1 cellular context compared by ENCODE assay signal in genomic region chr6:142944126-142945066, GRCh38.
A peak's percentile ranks its signal among the peaks of the same experiment; 100 is the strongest.
TF ChIP-seq lines count a peak whose summit lies in the region.

No MANE protein-coding gene starts in this region.

TF ChIP-seq in HepG2, 621 proteins besides CTCF, POLR2A, EP300 and RAD21 (continued from another document and continues in another):
- TF ChIP-seq, protein P1, sequence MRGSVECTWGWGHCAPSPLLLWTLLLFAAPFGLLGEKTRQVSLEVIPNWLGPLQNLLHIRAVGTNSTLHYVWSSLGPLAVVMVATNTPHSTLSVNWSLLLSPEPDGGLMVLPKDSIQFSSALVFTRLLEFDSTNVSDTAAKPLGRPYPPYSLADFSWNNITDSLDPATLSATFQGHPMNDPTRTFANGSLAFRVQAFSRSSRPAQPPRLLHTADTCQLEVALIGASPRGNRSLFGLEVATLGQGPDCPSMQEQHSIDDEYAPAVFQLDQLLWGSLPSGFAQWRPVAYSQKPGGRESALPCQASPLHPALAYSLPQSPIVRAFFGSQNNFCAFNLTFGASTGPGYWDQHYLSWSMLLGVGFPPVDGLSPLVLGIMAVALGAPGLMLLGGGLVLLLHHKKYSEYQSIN (CRISPR knock-in tag; IDR thresholded peaks at IDR 0.05; ENCODE audit: borderline replicate concordance): no peak
- TF ChIP-seq PCBP1 (IDR thresholded peaks at IDR 0.05; ENCODE audit: borderline replicate concordance, low read depth, low read length): peak; percentile 86
- 0 out of 2 replicates have a peak, but pooled peaks have one; percentile 9 for TF ChIP-seq ELF3 (CRISPR knock-in tag; IDR thresholded peaks at IDR 0.05)
- TF ChIP-seq SMYD3 (CRISPR knock-in tag; IDR thresholded peaks at IDR 0.05): peak; percentile 24; the same call in 1 of the 2 replicates
- peak; percentile 78; the same call in 1 of the 2 replicates for TF ChIP-seq EEA1 (CRISPR knock-in tag; IDR thresholded peaks at IDR 0.05; ENCODE audit: borderline replicate concordance)
- TF ChIP-seq ZNF446 (CRISPR knock-in tag; IDR thresholded peaks at IDR 0.05): no peak
- peak; percentile 70 for TF ChIP-seq THAP9 (CRISPR knock-in tag; IDR thresholded peaks at IDR 0.05; ENCODE audit: borderline replicate concordance)
- TF ChIP-seq POLR2G (IDR thresholded peaks at IDR 0.05; ENCODE audit: low read depth, low read length): peak; percentile 78
- TF ChIP-seq ZNF530 (CRISPR knock-in tag; IDR thresholded peaks at IDR 0.05; ENCODE audit: low read depth): no peak
- 0 out of 2 replicates have a peak, but pooled peaks have one; percentile 26 for TF ChIP-seq GTF2F1 (IDR thresholded peaks at IDR 0.05; ENCODE audit: low read length)
- no peak for TF ChIP-seq DDIT3 (CRISPR knock-in tag; IDR thresholded peaks at IDR 0.05)
- peak; percentile 72; the same call in 1 of the 2 replicates for TF ChIP-seq MAZ (IDR thresholded peaks at IDR 0.05; ENCODE audit: borderline replicate concordance, low read depth, low read length)
- TF ChIP-seq MAZ (CRISPR knock-in tag; IDR thresholded peaks at IDR 0.05; ENCODE audit: low read depth): no peak; the same call in none of the 2 replicates
- TF ChIP-seq NCOR1 (IDR thresholded peaks at IDR 0.05; ENCODE audit: borderline replicate concordance, low read length): no peak; the same call in 1 of the 2 replicates
- peak; percentile 91 for TF ChIP-seq RXRA (CRISPR knock-in tag; IDR thresholded peaks at IDR 0.05)
- TF ChIP-seq POLR2AphosphoS5 (IDR thresholded peaks at IDR 0.05; ENCODE audit: low read depth, low read length): peak; percentile 66
- TF ChIP-seq, protein P2, sequence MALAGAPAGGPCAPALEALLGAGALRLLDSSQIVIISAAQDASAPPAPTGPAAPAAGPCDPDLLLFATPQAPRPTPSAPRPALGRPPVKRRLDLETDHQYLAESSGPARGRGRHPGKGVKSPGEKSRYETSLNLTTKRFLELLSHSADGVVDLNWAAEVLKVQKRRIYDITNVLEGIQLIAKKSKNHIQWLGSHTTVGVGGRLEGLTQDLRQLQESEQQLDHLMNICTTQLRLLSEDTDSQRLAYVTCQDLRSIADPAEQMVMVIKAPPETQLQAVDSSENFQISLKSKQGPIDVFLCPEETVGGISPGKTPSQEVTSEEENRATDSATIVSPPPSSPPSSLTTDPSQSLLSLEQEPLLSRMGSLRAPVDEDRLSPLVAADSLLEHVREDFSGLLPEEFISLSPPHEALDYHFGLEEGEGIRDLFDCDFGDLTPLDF (CRISPR knock-in tag; IDR thresholded peaks at IDR 0.05): no peak
- TF ChIP-seq, protein P3, sequence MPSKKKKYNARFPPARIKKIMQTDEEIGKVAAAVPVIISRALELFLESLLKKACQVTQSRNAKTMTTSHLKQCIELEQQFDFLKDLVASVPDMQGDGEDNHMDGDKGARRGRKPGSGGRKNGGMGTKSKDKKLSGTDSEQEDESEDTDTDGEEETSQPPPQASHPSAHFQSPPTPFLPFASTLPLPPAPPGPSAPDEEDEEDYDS (CRISPR knock-in tag; IDR thresholded peaks at IDR 0.05): peak; percentile 95
- TF ChIP-seq RFX5 (IDR thresholded peaks at IDR 0.05; ENCODE audit: low read depth, low read length): peak; percentile 14; the same call in 1 of the 2 replicates
- 0 out of 2 replicates have a peak, but pooled peaks have one; percentile 1 for TF ChIP-seq MAFF (IDR thresholded peaks at IDR 0.05; ENCODE audit: low read depth, low read length)
- peak; percentile 66; the same call in 1 of the 2 replicates for TF ChIP-seq ZNF792 (CRISPR knock-in tag; IDR thresholded peaks at IDR 0.05)
- no peak for TF ChIP-seq ISX (CRISPR knock-in tag; conservative IDR thresholded peaks at IDR 0.05)
- TF ChIP-seq CHD2 (IDR thresholded peaks at IDR 0.05; ENCODE audit: low read depth, low read length): peak; percentile 63; the same call in 1 of the 2 replicates
- 0 out of 2 replicates have a peak, but pooled peaks have one; percentile 36 for TF ChIP-seq ZNF512 (CRISPR knock-in tag; IDR thresholded peaks at IDR 0.05)
- TF ChIP-seq GTF3A (CRISPR knock-in tag; conservative IDR thresholded peaks at IDR 0.05): no peak
- TF ChIP-seq TBX2 (CRISPR knock-in tag; IDR thresholded peaks at IDR 0.05; ENCODE audit: borderline replicate concordance): peak; percentile 73
- TF ChIP-seq ZBTB7B (CRISPR knock-in tag; IDR thresholded peaks at IDR 0.05): 0 out of 2 replicates have a peak, but pooled peaks have one; percentile 14
- no peak for TF ChIP-seq ZNF512B (CRISPR knock-in tag; IDR thresholded peaks at IDR 0.05; ENCODE audit: borderline replicate concordance)
- TF ChIP-seq, protein P4, sequence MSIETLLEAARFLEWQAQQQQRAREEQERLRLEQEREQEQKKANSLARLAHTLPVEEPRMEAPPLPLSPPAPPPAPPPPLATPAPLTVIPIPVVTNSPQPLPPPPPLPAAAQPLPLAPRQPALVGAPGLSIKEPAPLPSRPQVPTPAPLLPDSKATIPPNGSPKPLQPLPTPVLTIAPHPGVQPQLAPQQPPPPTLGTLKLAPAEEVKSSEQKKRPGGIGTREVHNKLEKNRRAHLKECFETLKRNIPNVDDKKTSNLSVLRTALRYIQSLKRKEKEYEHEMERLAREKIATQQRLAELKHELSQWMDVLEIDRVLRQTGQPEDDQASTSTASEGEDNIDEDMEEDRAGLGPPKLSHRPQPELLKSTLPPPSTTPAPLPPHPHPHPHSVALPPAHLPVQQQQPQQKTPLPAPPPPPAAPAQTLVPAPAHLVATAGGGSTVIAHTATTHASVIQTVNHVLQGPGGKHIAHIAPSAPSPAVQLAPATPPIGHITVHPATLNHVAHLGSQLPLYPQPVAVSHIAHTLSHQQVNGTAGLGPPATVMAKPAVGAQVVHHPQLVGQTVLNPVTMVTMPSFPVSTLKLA (IDR thresholded peaks at IDR 0.05): 0 out of 2 replicates have a peak, but pooled peaks have one; percentile 13
- no peak; the same call in 1 of the 2 replicates for TF ChIP-seq ZNF691 (CRISPR knock-in tag; IDR thresholded peaks at IDR 0.05; ENCODE audit: borderline replicate concordance, low read depth)
- TF ChIP-seq KLF11 (CRISPR knock-in tag; IDR thresholded peaks at IDR 0.05): peak; percentile 26; the same call in 1 of the 2 replicates
- no peak for TF ChIP-seq SP4 (CRISPR knock-in tag; IDR thresholded peaks at IDR 0.05)
- TF ChIP-seq ZNF296 (CRISPR knock-in tag; conservative IDR thresholded peaks at IDR 0.05): no peak
- TF ChIP-seq TARDBP (CRISPR knock-in tag; IDR thresholded peaks at IDR 0.05): peak; percentile 71
- TF ChIP-seq, protein P5, sequence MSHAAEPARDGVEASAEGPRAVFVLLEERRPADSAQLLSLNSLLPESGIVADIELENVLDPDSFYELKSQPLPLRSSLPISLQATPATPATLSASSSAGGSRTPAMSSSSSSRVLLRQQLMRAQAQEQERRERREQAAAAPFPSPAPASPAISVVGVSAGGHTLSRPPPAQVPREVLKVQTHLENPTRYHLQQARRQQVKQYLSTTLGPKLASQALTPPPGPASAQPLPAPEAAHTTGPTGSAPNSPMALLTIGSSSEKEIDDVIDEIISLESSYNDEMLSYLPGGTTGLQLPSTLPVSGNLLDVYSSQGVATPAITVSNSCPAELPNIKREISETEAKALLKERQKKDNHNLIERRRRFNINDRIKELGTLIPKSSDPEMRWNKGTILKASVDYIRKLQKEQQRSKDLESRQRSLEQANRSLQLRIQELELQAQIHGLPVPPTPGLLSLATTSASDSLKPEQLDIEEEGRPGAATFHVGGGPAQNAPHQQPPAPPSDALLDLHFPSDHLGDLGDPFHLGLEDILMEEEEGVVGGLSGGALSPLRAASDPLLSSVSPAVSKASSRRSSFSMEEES (CRISPR knock-in tag; IDR thresholded peaks at IDR 0.05): no peak; the same call in 1 of the 2 replicates
- TF ChIP-seq HDAC6 (IDR thresholded peaks at IDR 0.05; ENCODE audit: low read depth, low read length): no peak
- TF ChIP-seq IKZF1 (IDR thresholded peaks at IDR 0.05): no peak
- TF ChIP-seq, protein P6, sequence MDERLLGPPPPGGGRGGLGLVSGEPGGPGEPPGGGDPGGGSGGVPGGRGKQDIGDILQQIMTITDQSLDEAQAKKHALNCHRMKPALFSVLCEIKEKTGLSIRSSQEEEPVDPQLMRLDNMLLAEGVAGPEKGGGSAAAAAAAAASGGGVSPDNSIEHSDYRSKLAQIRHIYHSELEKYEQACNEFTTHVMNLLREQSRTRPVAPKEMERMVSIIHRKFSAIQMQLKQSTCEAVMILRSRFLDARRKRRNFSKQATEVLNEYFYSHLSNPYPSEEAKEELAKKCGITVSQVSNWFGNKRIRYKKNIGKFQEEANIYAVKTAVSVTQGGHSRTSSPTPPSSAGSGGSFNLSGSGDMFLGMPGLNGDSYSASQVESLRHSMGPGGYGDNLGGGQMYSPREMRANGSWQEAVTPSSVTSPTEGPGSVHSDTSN (CRISPR knock-in tag; IDR thresholded peaks at IDR 0.05): no peak
- peak; percentile 85; the same call in 1 of the 2 replicates for TF ChIP-seq MYNN (CRISPR knock-in tag; IDR thresholded peaks at IDR 0.05; ENCODE audit: low read depth)
- TF ChIP-seq PHF20 (CRISPR knock-in tag; IDR thresholded peaks at IDR 0.05): no peak; the same call in 1 of the 2 replicates
- no peak for TF ChIP-seq ZNF510 (CRISPR knock-in tag; IDR thresholded peaks at IDR 0.05; ENCODE audit: low read depth)
- TF ChIP-seq HNF4G (IDR thresholded peaks at IDR 0.05; ENCODE audit: borderline replicate concordance, low read depth, low read length): no peak
- peak; percentile 62; the same call in 1 of the 2 replicates for TF ChIP-seq HNF4G (CRISPR knock-in tag; IDR thresholded peaks at IDR 0.05; ENCODE audit: borderline replicate concordance, low read depth)
- TF ChIP-seq GABPB1 (CRISPR knock-in tag; IDR thresholded peaks at IDR 0.05): peak; percentile 67
- TF ChIP-seq SNAI1 (CRISPR knock-in tag; IDR thresholded peaks at IDR 0.05; ENCODE audit: borderline replicate concordance): 0 out of 2 replicates have a peak, but pooled peaks have one; percentile 32
- TF ChIP-seq IRF2 (CRISPR knock-in tag; IDR thresholded peaks at IDR 0.05): peak; percentile 22; the same call in 1 of the 2 replicates
- 0 out of 2 replicates have a peak, but pooled peaks have one; percentile 24 for TF ChIP-seq ZNF674 (CRISPR knock-in tag; IDR thresholded peaks at IDR 0.05; ENCODE audit: low read depth)
- peak; percentile 81 for TF ChIP-seq POGZ (CRISPR knock-in tag; IDR thresholded peaks at IDR 0.05)
- TF ChIP-seq NRL (CRISPR knock-in tag; IDR thresholded peaks at IDR 0.05; ENCODE audit: borderline replicate concordance): peak; percentile 77; the same call in 1 of the 2 replicates
- TF ChIP-seq, protein P7, sequence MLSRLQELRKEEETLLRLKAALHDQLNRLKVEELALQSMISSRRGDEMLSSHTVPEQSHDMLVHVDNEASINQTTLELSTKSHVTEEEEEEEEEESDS (CRISPR knock-in tag; IDR thresholded peaks at IDR 0.05; ENCODE audit: borderline replicate concordance): 0 out of 2 replicates have a peak, but pooled peaks have one; percentile 15
